Comparison of ENCODE assay signal across 24 cellular contexts in genomic region chr5:139554264-139554663, GRCh38.
"Had no signal": no experiment of that assay in that cellular context is flagged by ENCODE, and none has a peak within 500 bp of the region (broad histone marks: within the 10 kb centered on the region; RNA-seq: fewer than 3 reads in every experiment).

No MANE protein-coding gene starts in this region.

- H3K4me1 ChIP-seq: colonic mucosa, esophagus muscularis mucosa, esophagus squamous epithelium, foreskin keratinocyte, gastroesophageal sphincter, heart left ventricle, heart right ventricle had no signal

- DNase-seq: colonic mucosa; cortex of kidney; dermis blood vessel endothelial cell; dorsolateral prefrontal cortex; effector CD4-positive, alpha-beta T cell; effector CD8-positive, alpha-beta T cell; effector memory CD4-positive, alpha-beta T cell; effector memory CD8-positive, alpha-beta T cell; endodermal cell; erythroblast; esophagus squamous epithelium; foreskin fibroblast; foreskin keratinocyte; foreskin melanocyte; gastrocnemius medialis; glutamatergic neuron; head of caudate nucleus; heart left ventricle; heart right ventricle had no signal

- H3K9me3 ChIP-seq: colonic mucosa, esophagus muscularis mucosa, esophagus squamous epithelium, gastrocnemius medialis, gastroesophageal sphincter, heart left ventricle, heart right ventricle had no signal

- H3K27me3 ChIP-seq: colonic mucosa, dorsolateral prefrontal cortex, esophagus muscularis mucosa, esophagus squamous epithelium, foreskin keratinocyte, gastrocnemius medialis, gastroesophageal sphincter, heart left ventricle, heart right ventricle had no signal

- H3K9me3 Mint-ChIP-seq: dendritic cell treated with granulocyte-macrophage colony-stimulating factor and Interleukin-4, amounts not matched to agents 40 ng/mL and 50 ng/mL, for 4 days; effector memory CD8-positive, alpha-beta T cell had no signal

- H3K27ac Mint-ChIP-seq: dendritic cell treated with granulocyte-macrophage colony-stimulating factor and Interleukin-4, amounts not matched to agents 40 ng/mL and 50 ng/mL, for 4 days; effector memory CD8-positive, alpha-beta T cell; endodermal cell had no signal

- H3K4me3 Mint-ChIP-seq: dendritic cell treated with granulocyte-macrophage colony-stimulating factor and Interleukin-4, amounts not matched to agents 40 ng/mL and 50 ng/mL, for 4 days; effector memory CD8-positive, alpha-beta T cell; endodermal cell had no signal

- H3K4me3 ChIP-seq: colonic mucosa, coronary artery, dorsolateral prefrontal cortex, esophagus muscularis mucosa, esophagus squamous epithelium, gastrocnemius medialis, gastroesophageal sphincter, heart left ventricle, heart right ventricle had no signal

- H3K4me1 Mint-ChIP-seq: endodermal cell had no signal

- H3K27me3 Mint-ChIP-seq: dendritic cell treated with granulocyte-macrophage colony-stimulating factor and Interleukin-4, amounts not matched to agents 40 ng/mL and 50 ng/mL, for 4 days had no signal

- H3K27ac ChIP-seq: colonic mucosa, coronary artery, dorsolateral prefrontal cortex, epithelial cell of prostate, esophagus muscularis mucosa, esophagus squamous epithelium, foreskin keratinocyte, gastrocnemius medialis, gastroesophageal sphincter, heart left ventricle, heart right ventricle had no signal

- H3K36me3 ChIP-seq: colonic mucosa, esophagus muscularis mucosa, esophagus squamous epithelium, gastrocnemius medialis, gastroesophageal sphincter, heart left ventricle, heart right ventricle had no signal
